Comparison of ENCODE assay signal across 18 cellular contexts in genomic region chr10:93954726-93955363, GRCh38. TPM values are rescaled to one million over a fixed set of nuclear protein-coding genes. Genes with fewer than 3 reads are reported as not detected.
DNase-seq lines count a peak whose midpoint lies in the region; ATAC-seq, FAIRE-seq and TF ChIP-seq lines count a peak whose summit lies in the region.
"Had no signal": no experiment of that assay in that cellular context is flagged by ENCODE, and none has a peak within 500 bp of the region (broad histone marks: within the 10 kb centered on the region; RNA-seq: fewer than 3 reads in every experiment).

No MANE protein-coding gene starts in this region.

- H3K27me3 ChIP-seq in neuronal stem cell (ENCODE audit: control insufficient read depth in 3 of 3, insufficient read depth in 3 of 3, low read depth in 1 of 3, low read length in 3 of 3), result no peaks in the 10 kb centered on the region
- H3K27me3 ChIP-seq: esophagus squamous epithelium, sigmoid colon, tibial artery had no signal

- H3K14ac ChIP-seq in neuronal stem cell (ENCODE audit: low read length), result no peak overlapping the region

- no peak overlapping the region for H2BK15ac ChIP-seq in neuronal stem cell (ENCODE audit: low read length)

- no peak overlapping the region for H2BK5ac ChIP-seq in neuronal stem cell (ENCODE audit: low read length)

- H3K18ac ChIP-seq in neuronal stem cell (ENCODE audit: low read length), result no peak overlapping the region

- H3K4me2 ChIP-seq in neuronal stem cell (ENCODE audit: insufficient read depth, low read length, poor library complexity, severe bottlenecking), result no peak overlapping the region

- no peak overlapping the region for H2BK120ac ChIP-seq in neuronal stem cell (ENCODE audit: low read depth, low read length)

- WGBS in neuronal stem cell (ENCODE audit: extremely low coverage in 2 of 2, insufficient read length in 2 of 2, insufficient replicate concordance in 1 of 2), 2 donors, result no CpG with 5 or more reads among the region's 5 CpGs

- H3K9me3 ChIP-seq in neuronal stem cell (replicated peaks in 1 of 2; ENCODE audit: control insufficient read depth in 2 of 2, insufficient read depth in 1 of 2, low read depth in 1 of 2, low read length in 2 of 2), result no peaks in the 10 kb centered on the region
- H3K9me3 ChIP-seq: esophagus squamous epithelium, sigmoid colon, tibial artery had no signal

- H2AK5ac ChIP-seq in neuronal stem cell (ENCODE audit: low read depth, low read length), result no peak overlapping the region

- H3K36me3 ChIP-seq in neuronal stem cell (replicated peaks in 1 of 2; ENCODE audit: control insufficient read depth in 2 of 2, insufficient read depth in 2 of 2, low read length in 2 of 2), result peaks cover 0 to 2% of the 10 kb centered on the region in 2 donors
- H3K36me3 ChIP-seq: esophagus squamous epithelium, sigmoid colon, tibial artery had no signal

- peak; percentile 71; the same call in 2 of the 3 replicates for ATAC-seq in SK-N-SH treated with all-trans-retinoic acid at 6 μM for 48 hours
- no peak for ATAC-seq in HG02678 (IDR thresholded peaks at IDR 0.05; ENCODE audit: unreplicated experiment)

- no peak overlapping the region for H2BK12ac ChIP-seq in neuronal stem cell (ENCODE audit: low read length)

- no peaks in the 10 kb centered on the region for H3K4me1 ChIP-seq in neuronal stem cell (ENCODE audit: control insufficient read depth in 2 of 2, insufficient read depth in 1 of 2, low read depth in 1 of 2, low read length in 2 of 2)
- H3K4me1 ChIP-seq: esophagus squamous epithelium, sigmoid colon, tibial artery had no signal

- FAIRE-seq in GM12891 (lab: Jason Lieb, UNC), result no peak

- peak; percentile 63 for DNase-seq in HS-5 (ENCODE audit: low read depth)
- DNase-seq in fibroblast of pulmonary artery (ENCODE audit: low read depth), result peak; percentile 8
- no peak for DNase-seq in neuronal stem cell (ENCODE audit: low spot score)
- no peak for DNase-seq in GM12891 (ENCODE audit: insufficient read length, low spot score)
- no peak for DNase-seq in substantia nigra (lab: John Stamatoyannopoulos, UW)
- DNase-seq: activated CD4-positive, alpha-beta T cell treated with anti-CD3 and anti-CD28 coated beads, Interleukin-2, amount 50 U/mL, for 1 hour; activated naive CD4-positive, alpha-beta T cell treated with anti-CD3 and anti-CD28 coated beads, Interleukin-2, amount 50 U/mL, for 16 hours; DMS79 treated with DMSO at 0.1 percent for 48 hours; dorsolateral prefrontal cortex; esophagus squamous epithelium; NCI-H1436; NCI-H345; NK-92 treated with Interleukin-12 subunit alpha and Interleukin-12 subunit beta, amount 100 ng/mL, for 24 hours; sigmoid colon; tibial artery had no signal

- no peak for TF ChIP-seq POLR2A in GM12891 (IDR thresholded peaks at IDR 0.05; ENCODE audit: low read depth, low read length)

- no peak overlapping the region for H3K23ac ChIP-seq in neuronal stem cell (ENCODE audit: low read depth, low read length, poor library complexity)

- no peaks in the 10 kb centered on the region for H3K79me1 ChIP-seq in neuronal stem cell (ENCODE audit: low read depth, low read length)

- H3K4ac ChIP-seq in neuronal stem cell (ENCODE audit: low read length), result no peak overlapping the region

- H3K27ac ChIP-seq in neuronal stem cell (replicated peaks; ENCODE audit: low read length), result no peak overlapping the region
- H3K27ac ChIP-seq in substantia nigra (ENCODE audit: low read depth, low read length, poor library complexity, severe bottlenecking), result no peak overlapping the region
- H3K27ac ChIP-seq: dorsolateral prefrontal cortex, esophagus squamous epithelium, HL-60, sigmoid colon, tibial artery had no signal

- H2AFZ ChIP-seq in neuronal stem cell (ENCODE audit: low read length), result no peak overlapping the region

- no peak overlapping the region for H3K9ac ChIP-seq in neuronal stem cell (ENCODE audit: low read depth, low read length, poor library complexity)

- no peak overlapping the region for H4K91ac ChIP-seq in neuronal stem cell (ENCODE audit: low read depth, low read length, poor library complexity)

- H3K4me3 ChIP-seq in fibroblast of pulmonary artery (replicated peaks; ENCODE audit: low read depth, low read length), result no peak overlapping the region
- no peak overlapping the region for H3K4me3 ChIP-seq in neuronal stem cell (ENCODE audit: low read length in 2 of 2)
- H3K4me3 ChIP-seq: dorsolateral prefrontal cortex, esophagus squamous epithelium, sigmoid colon, tibial artery had no signal

- no peak overlapping the region for H4K8ac ChIP-seq in neuronal stem cell (ENCODE audit: low read depth, low read length)

- TF ChIP-seq CTCF in fibroblast of pulmonary artery (IDR thresholded peaks at IDR 0.05; ENCODE audit: low read length, missing control alignments), result no peak

TF ChIP-seq in SK-N-SH treated with all-trans-retinoic acid at 6 μM for 48 hours, 23 proteins besides CTCF, POLR2A, EP300 and RAD21:
- TF ChIP-seq CSRNP3 (CRISPR knock-in tag; IDR thresholded peaks at IDR 0.05), result no peak
- TF ChIP-seq RARB (CRISPR knock-in tag; IDR thresholded peaks at IDR 0.05), result no peak
- no peak for TF ChIP-seq ZFP30 (CRISPR knock-in tag; IDR thresholded peaks at IDR 0.05)
- no peak for TF ChIP-seq TOX (CRISPR knock-in tag; IDR thresholded peaks at IDR 0.05; ENCODE audit: borderline replicate concordance)
- TF ChIP-seq ISL1 (CRISPR knock-in tag; IDR thresholded peaks at IDR 0.05), result no peak
- no peak for TF ChIP-seq POU6F1 (CRISPR knock-in tag; IDR thresholded peaks at IDR 0.05; ENCODE audit: borderline replicate concordance, low read depth)
- TF ChIP-seq GLIS3 (CRISPR knock-in tag; IDR thresholded peaks at IDR 0.05), result no peak
- no peak for TF ChIP-seq CSDC2 (CRISPR knock-in tag; IDR thresholded peaks at IDR 0.05)
- no peak for TF ChIP-seq OSR1 (CRISPR knock-in tag; IDR thresholded peaks at IDR 0.05)

TF ChIP-seq in GM12891, 5 proteins besides CTCF, POLR2A, EP300 and RAD21:
- no peak for TF ChIP-seq POU2F2 (IDR thresholded peaks at IDR 0.05; ENCODE audit: low read depth, low read length)
- no peak for TF ChIP-seq POLR2AphosphoS5 (IDR thresholded peaks at IDR 0.05; ENCODE audit: low read depth, low read length)
- no peak for TF ChIP-seq TAF1 (IDR thresholded peaks at IDR 0.05; ENCODE audit: low read depth, low read length)
- TF ChIP-seq SPI1 (IDR thresholded peaks at IDR 0.05; ENCODE audit: low read depth, low read length), result no peak
- no peak for TF ChIP-seq PAX5 (IDR thresholded peaks at IDR 0.05; ENCODE audit: insufficient read depth, low read length, severe bottlenecking)

RNA-seq across cellular contexts. Expression of gene PLCE1, which starts 38.9 kb away (rescaled TPM):
- 1.4 TPM for polyA plus RNA-seq in neuronal stem cell (2013, experiment 1 of 2)
- 1.3 TPM for polyA plus RNA-seq in neuronal stem cell (2013, experiment 2 of 2)
- 0.23 TPM for polyA plus RNA-seq in GM12891 (2012; ENCODE audit: low read depth, missing spikeins)

Comparison
In these comparisons a context has a peak if more than half of its experiments do, and no peak if none do; other contexts are left out.
1. DNase-seq: peak in HS-5 (single experiment) and fibroblast of pulmonary artery (single experiment); none in neuronal stem cell (single experiment), GM12891 (single experiment) and substantia nigra (0 of 49).